23 cellular contexts compared by ENCODE assay signal in the genomic region with DNA sequence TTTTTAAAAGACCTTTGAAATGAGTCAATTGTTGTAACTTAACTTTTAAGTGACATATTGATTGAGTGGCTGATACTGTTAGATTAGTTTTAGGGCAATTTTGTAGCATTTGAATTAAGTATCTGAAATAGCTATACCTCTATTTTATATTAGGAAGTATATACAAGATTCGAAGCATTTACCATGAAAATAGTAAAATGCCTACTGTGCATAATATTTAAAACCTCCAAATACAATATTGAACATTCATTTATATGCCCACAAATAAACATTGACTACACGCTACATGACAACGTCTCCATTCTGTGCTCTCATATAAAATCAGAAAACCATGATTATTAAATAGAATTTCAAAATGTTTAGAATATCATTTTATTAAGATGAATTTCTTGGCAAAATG. TPM values are rescaled to one million over a fixed set of nuclear protein-coding genes. Genes with fewer than 3 reads are reported as not detected.
"Had no signal": no experiment of that assay in that cellular context is flagged by ENCODE, and none has a peak within 500 bp of the region (broad histone marks: within the 10 kb centered on the region; RNA-seq: fewer than 3 reads in every experiment).

No MANE protein-coding gene starts in this region.

- FAIRE-seq: colon, endothelial cell of umbilical vein, keratinocyte had no signal

- H3K27me3 ChIP-seq: esophagus muscularis mucosa, foreskin keratinocyte, gastroesophageal sphincter, heart left ventricle, hepatocyte, left lung had no signal

- H3K27me3 Mint-ChIP-seq: naive B cell had no signal

- DNase-seq: dermis blood vessel endothelial cell; dorsolateral prefrontal cortex; effector CD4-positive, alpha-beta T cell; effector memory CD4-positive, alpha-beta T cell; foreskin keratinocyte; heart left ventricle; hypothalamus; immature natural killer cell; left cardiac atrium; left lung; left ventricle myocardium superior; lower lobe of right lung; mesenchymal stem cell; mucosa of descending colon; naive B cell had no signal

- H3K9me3 ChIP-seq: esophagus muscularis mucosa, gastroesophageal sphincter, heart left ventricle, left lung, lower lobe of right lung, mucosa of descending colon had no signal

- H3K4me3 ChIP-seq: coronary artery, dorsolateral prefrontal cortex, esophagus muscularis mucosa, gastroesophageal sphincter, heart left ventricle, hepatocyte, left lung, lower lobe of right lung, mucosa of descending colon had no signal

- H3K27ac ChIP-seq: coronary artery, dorsolateral prefrontal cortex, esophagus muscularis mucosa, foreskin keratinocyte, gastroesophageal sphincter, heart left ventricle, hepatocyte, left lung, lower lobe of right lung had no signal

- H3K9me3 Mint-ChIP-seq: mesothelial cell of epicardium had no signal

- H3K4me3 Mint-ChIP-seq: immature natural killer cell, mesothelial cell of epicardium, naive B cell had no signal

- H3K4me2 ChIP-seq: hepatocyte had no signal

- ATAC-seq: foreskin keratinocyte, gastroesophageal sphincter, heart left ventricle, left cardiac atrium, left lung, left ventricle myocardium superior, lower lobe of right lung, mucosa of descending colon had no signal

- H3K4me1 Mint-ChIP-seq: naive B cell had no signal

- H3K4me1 ChIP-seq: esophagus muscularis mucosa, foreskin keratinocyte, gastroesophageal sphincter, left lung, lower lobe of right lung had no signal

- H3K36me3 ChIP-seq: esophagus muscularis mucosa, gastroesophageal sphincter, left lung, lower lobe of right lung had no signal

- H3K27ac Mint-ChIP-seq: immature natural killer cell, mesothelial cell of epicardium, naive B cell had no signal

- H3K36me3 Mint-ChIP-seq: immature natural killer cell, mesothelial cell of epicardium, naive B cell had no signal

RNA-seq across cellular contexts. Expression of a gene that starts 14.5 kb away (rescaled TPM):
- polyA plus RNA-seq: immature natural killer cell had no signal
